In genomic region chr3:129764090-129764489, GRCh38 we compare ENCODE assay signal across 17 cellular contexts.
DNase-seq lines count a peak whose midpoint lies in the region; ATAC-seq, FAIRE-seq and TF ChIP-seq lines count a peak whose summit lies in the region.
"Had no signal": no experiment of that assay in that cellular context is flagged by ENCODE, and none has a peak within 500 bp of the region (broad histone marks: within the 10 kb centered on the region; RNA-seq: fewer than 3 reads in every experiment).

No MANE protein-coding gene starts in this region.

- no peak overlapping the region for H3K9ac ChIP-seq in Karpas-422 (ENCODE audit: low read length)
- H3K9ac ChIP-seq: GM23248 had no signal

- H3K4me2 ChIP-seq in A549, result peak overlapping the region; percentile 48; the same call in 2 of the 3 replicates
- no peak overlapping the region for H3K4me2 ChIP-seq in Karpas-422 (ENCODE audit: low read depth, low read length, poor library complexity, severe bottlenecking)

- H3K9me3 ChIP-seq in A549, result no peaks in the 10 kb centered on the region
- no peaks in the 10 kb centered on the region for H3K9me3 ChIP-seq in Karpas-422 (ENCODE audit: low read length)
- H3K9me3 ChIP-seq in WERI-Rb-1 (ENCODE audit: severe bottlenecking), result no peaks in the 10 kb centered on the region

- H3K4me3 ChIP-seq in A549 (no peak overlapping the region), Karpas-422 (ENCODE audit: low read length) (no peak overlapping the region), WERI-Rb-1 (ENCODE audit: low read depth, low read length) (no peak overlapping the region)
- H3K4me3 ChIP-seq: GM23248 had no signal

- TF ChIP-seq POLR2A in A549 (IDR thresholded peaks at IDR 0.05; ENCODE audit: low read length), result no peak

- no peak for TF ChIP-seq RAD21 in A549 (conservative IDR thresholded peaks at IDR 0.05 in 1 of 2, IDR thresholded peaks at IDR 0.05 in 1 of 2)

- no peaks in the 10 kb centered on the region for H4K20me1 ChIP-seq in Karpas-422 (ENCODE audit: insufficient read depth, low read depth, low read length)

- no peak for DNase-seq in A549 (ENCODE audit: low read depth in 1 of 2, low spot score in 1 of 2)
- DNase-seq in Karpas-422, result no peak
- DNase-seq in left lobe of liver (ENCODE audit: low spot score), result no peak
- no peak for DNase-seq in NCI-H446 treated with DMSO at 0.1 percent for 48 hours (lab: John Stamatoyannopoulos, UW)
- no peak for DNase-seq in NAMALWA (ENCODE audit: low spot score)
- DNase-seq in WERI-Rb-1, result no peak
- no peak for DNase-seq in NCI-H1092 treated with DMSO at 0.1 percent for 48 hours (lab: John Stamatoyannopoulos, UW)
- DNase-seq: C1 segment of cervical spinal cord; CD4-positive, alpha-beta T cell; DMS79 treated with DMSO at 0.1 percent for 48 hours; EL; GM23248; H7 had no signal

- H3K27ac ChIP-seq in A549 (no peak overlapping the region), Karpas-422 (ENCODE audit: low read length) (peak overlapping the region; percentile 46), WERI-Rb-1 (no peak overlapping the region)
- H3K27ac ChIP-seq: GM23248, HL-60 had no signal

- peaks cover 66% of the 10 kb centered on the region for H3K79me2 ChIP-seq in Karpas-422 (ENCODE audit: low read length)

- ATAC-seq in A549 (no peak), left lobe of liver (peak; percentile 90)

- no peaks in the 10 kb centered on the region for H3K9me2 ChIP-seq in Karpas-422 (replicated peaks; ENCODE audit: insufficient read depth, low read length)

- no peak overlapping the region for H2AFZ ChIP-seq in Karpas-422 (ENCODE audit: low read length)
- H2AFZ ChIP-seq: GM23248 had no signal

- H3K27ac Mint-ChIP-seq in nephron, result peak overlapping the region in 2 of 3 experiments; percentile 17 to 42
- H3K27ac Mint-ChIP-seq: B cell; CD4-positive, alpha-beta T cell had no signal

- TF ChIP-seq CTCF in A549 (IDR thresholded peaks at IDR 0.05), result no peak
- TF ChIP-seq CTCF in nephron (IDR thresholded peaks at IDR 0.05; ENCODE audit: unreplicated experiment in 3 of 3), result no peak
- TF ChIP-seq CTCF in WERI-Rb-1 (IDR thresholded peaks at IDR 0.05; ENCODE audit: low read depth, low read length), result no peak

- no peak for TF ChIP-seq EP300 in A549 (IDR thresholded peaks at IDR 0.05)

- CTCF ChIA-PET in A549 (lab: Yijun Ruan, JAX), result no interaction called here

- FAIRE-seq in A549 (lab: Jason Lieb, UNC), result no peak
- FAIRE-seq: GM12891 had no signal

- H3K27me3 Mint-ChIP-seq in nephron (ENCODE audit: low read depth), result no peaks in the 10 kb centered on the region
- H3K27me3 Mint-ChIP-seq: B cell; CD4-positive, alpha-beta T cell had no signal

- peaks cover 11% of the 10 kb centered on the region for H3K36me3 Mint-ChIP-seq in nephron (ENCODE audit: low read depth)

- H3K4me3 Mint-ChIP-seq in nephron, result no peak overlapping the region
- H3K4me3 Mint-ChIP-seq: B cell; CD4-positive, alpha-beta T cell had no signal

- POLR2A ChIA-PET in A549 (lab: Yijun Ruan, JAX), result no interaction called here

- H3K36me3 ChIP-seq in Karpas-422 (ENCODE audit: insufficient read depth, low read length) (no peaks in the 10 kb centered on the region), WERI-Rb-1 (no peaks in the 10 kb centered on the region)

- H3K4me1 ChIP-seq in A549 (peaks cover 30% of the 10 kb centered on the region), Karpas-422 (ENCODE audit: low read length) (peaks cover 44% of the 10 kb centered on the region)

- no peaks in the 10 kb centered on the region for H3K9me3 Mint-ChIP-seq in nephron
- H3K9me3 Mint-ChIP-seq: CD4-positive, alpha-beta T cell had no signal

- H3K4me1 Mint-ChIP-seq in nephron, result no peaks in the 10 kb centered on the region

- H3K27me3 ChIP-seq in Karpas-422 (ENCODE audit: low read length) (no peaks in the 10 kb centered on the region), WERI-Rb-1 (ENCODE audit: insufficient read depth, low read depth, severe bottlenecking) (no peaks in the 10 kb centered on the region)

TF ChIP-seq in A549, 52 proteins besides CTCF, POLR2A, EP300 and RAD21:
- no peak for TF ChIP-seq NPAS2 (CRISPR knock-in tag; IDR thresholded peaks at IDR 0.05; ENCODE audit: borderline replicate concordance)
TF ChIP-seq in A549: peak in this region for 0.
